26 cellular contexts compared by ENCODE assay signal in genomic region chr12:132033627-132034026, GRCh38.
"Had no signal": no experiment of that assay in that cellular context is flagged by ENCODE, and none has a peak within 500 bp of the region (broad histone marks: within the 10 kb centered on the region; RNA-seq: fewer than 3 reads in every experiment).

No MANE protein-coding gene starts in this region.

- H3K9me3 Mint-ChIP-seq: naive thymus-derived CD8-positive, alpha-beta T cell; nephron; neural progenitor cell; stimulated activated naive B cell treated with anti-CD40 and anti-IgM and Interleukin-4, amounts not matched to agents 10 μg/mL and 1 μg/mL and 100 μg/mL, for 72 hours had no signal

- H3K9ac ChIP-seq: neural progenitor cell had no signal

- H3K36me3 ChIP-seq: neural progenitor cell, ovary had no signal

- H3K27me3 ChIP-seq: heart right ventricle, hepatocyte, neural progenitor cell, neutrophil, ovary, right atrium auricular region, right lobe of liver, stomach, testis, thyroid gland, transverse colon, upper lobe of left lung had no signal

- H3K9me3 ChIP-seq: heart right ventricle, left ventricle myocardium inferior, mucosa of descending colon, neutrophil, ovary, right atrium auricular region, right lobe of liver, stomach, testis, thyroid gland, transverse colon, upper lobe of left lung had no signal

- H3K4me1 ChIP-seq: neural progenitor cell, right atrium auricular region, right lobe of liver, stomach, thyroid gland, transverse colon, upper lobe of left lung had no signal

- H3K4me1 Mint-ChIP-seq: nephron, neural progenitor cell had no signal

- H3K4me3 Mint-ChIP-seq: naive thymus-derived CD8-positive, alpha-beta T cell; nephron; neural progenitor cell; stimulated activated naive B cell treated with anti-CD40 and anti-IgM and Interleukin-4, amounts not matched to agents 10 μg/mL and 1 μg/mL and 100 μg/mL, for 72 hours had no signal

- DNase-seq: heart right ventricle; islet precursor cell; left ventricle myocardium inferior; midbrain; mucosa of descending colon; occipital lobe; right lobe of liver; stimulated activated CD4-positive, alpha-beta T cell treated with anti-CD3 and anti-CD28 coated beads, Interleukin-1b, Interleukin-23, amount 100 ng/mL, for 48 hours; stimulated activated CD4-positive, alpha-beta T cell treated with anti-CD3 and anti-CD28 coated beads, Interleukin-2, amount 100 ng/mL, for 48 hours; stimulated activated naive B cell treated with anti-CD40 and anti-IgM and Interleukin-4, amounts not matched to agents 10 μg/mL and 1 μg/mL and 100 μg/mL, for 72 hours; stimulated activated naive CD8-positive, alpha-beta T cell treated with anti-CD3 and anti-CD28 coated beads, Interleukin-15, Interleukin-2, amounts not matched to agents 100 U/mL and 50 U/mL, for 24 hours; stomach; testis; thyroid gland; transverse colon; upper lobe of left lung had no signal

- H2AFZ ChIP-seq: hepatocyte, neural progenitor cell had no signal

- H3K27me3 Mint-ChIP-seq: naive thymus-derived CD8-positive, alpha-beta T cell; progenitor cell of endocrine pancreas; stimulated activated naive B cell treated with anti-CD40 and anti-IgM and Interleukin-4, amounts not matched to agents 10 μg/mL and 1 μg/mL and 100 μg/mL, for 72 hours had no signal

- H3K4me3 ChIP-seq: heart right ventricle, hepatocyte, left ventricle myocardium inferior, lung, mucosa of descending colon, neural progenitor cell, ovary, right atrium auricular region, right lobe of liver, smooth muscle cell, stomach, testis, thyroid gland, transverse colon, upper lobe of left lung had no signal

- H3K27ac Mint-ChIP-seq: naive thymus-derived CD8-positive, alpha-beta T cell; nephron; progenitor cell of endocrine pancreas; stimulated activated naive B cell treated with anti-CD40 and anti-IgM and Interleukin-4, amounts not matched to agents 10 μg/mL and 1 μg/mL and 100 μg/mL, for 72 hours had no signal

- H3K27ac ChIP-seq: heart right ventricle, hepatocyte, neural progenitor cell, neutrophil, ovary, right atrium auricular region, right lobe of liver, stomach, testis, thyroid gland, transverse colon, upper lobe of left lung had no signal

- ATAC-seq: heart right ventricle; mucosa of descending colon; naive thymus-derived CD8-positive, alpha-beta T cell; right lobe of liver; stimulated activated naive B cell treated with anti-CD40 and anti-IgM and Interleukin-4, amounts not matched to agents 10 μg/mL and 1 μg/mL and 100 μg/mL, for 72 hours; stimulated activated naive CD8-positive, alpha-beta T cell treated with anti-CD3 and anti-CD28 coated beads, Interleukin-15, Interleukin-2, amounts not matched to agents 100 U/mL and 50 U/mL, for 24 hours had no signal

- H3K4me2 ChIP-seq: hepatocyte, neural progenitor cell, smooth muscle cell had no signal
